Comparison of ENCODE assay signal across 28 cellular contexts in genomic region chr5:112353678-112354077, GRCh38.
"Had no signal": no experiment of that assay in that cellular context is flagged by ENCODE, and none has a peak within 500 bp of the region (broad histone marks: within the 10 kb centered on the region; RNA-seq: fewer than 3 reads in every experiment).

No MANE protein-coding gene starts in this region.

- H3K36me3 Mint-ChIP-seq: activated naive CD8-positive, alpha-beta T cell had no signal

- H3K36me3 ChIP-seq: adrenal gland, esophagus muscularis mucosa, gastrocnemius medialis had no signal

- FAIRE-seq: colon had no signal

- H3K9me3 Mint-ChIP-seq: activated CD8-positive, alpha-beta T cell treated with anti-CD3 and anti-CD28 coated beads for 36 hours; activated naive CD8-positive, alpha-beta T cell treated with anti-CD3 and anti-CD28 coated beads, Interleukin-2, amount 50 U/mL, for 24 hours; activated T-cell treated with anti-CD3 and anti-CD28 coated beads, Interleukin-2, amount 50 U/mL, for 4 hours; activated T-helper 17 cell treated with anti-CD3 and anti-CD28 coated beads, Interleukin-2, amount 50 U/mL, for 72 hours had no signal

- H3K9me3 ChIP-seq: adrenal gland, body of pancreas, esophagus muscularis mucosa, gastrocnemius medialis had no signal

- H3K4me3 Mint-ChIP-seq: activated CD8-positive, alpha-beta T cell treated with anti-CD3 and anti-CD28 coated beads for 36 hours; activated naive CD8-positive, alpha-beta T cell; activated naive CD8-positive, alpha-beta T cell treated with anti-CD3 and anti-CD28 coated beads, Interleukin-2, amount 50 U/mL, for 24 hours; activated T-cell treated with anti-CD3 and anti-CD28 coated beads, Interleukin-2, amount 50 U/mL, for 4 hours; activated T-helper 17 cell treated with anti-CD3 and anti-CD28 coated beads, Interleukin-2, amount 50 U/mL, for 72 hours; effector memory CD8-positive, alpha-beta T cell had no signal

- H3K4me1 ChIP-seq: body of pancreas, foreskin keratinocyte, gastrocnemius medialis had no signal

- H3K27ac Mint-ChIP-seq: activated CD8-positive, alpha-beta T cell treated with anti-CD3 and anti-CD28 coated beads for 36 hours; activated naive CD8-positive, alpha-beta T cell; activated naive CD8-positive, alpha-beta T cell treated with anti-CD3 and anti-CD28 coated beads, Interleukin-2, amount 50 U/mL, for 24 hours; activated T-helper 17 cell treated with anti-CD3 and anti-CD28 coated beads, Interleukin-2, amount 50 U/mL, for 72 hours; effector memory CD8-positive, alpha-beta T cell had no signal

- H3K27ac ChIP-seq: adrenal gland, body of pancreas, esophagus muscularis mucosa, foreskin keratinocyte, gastrocnemius medialis had no signal

- H3K4me1 Mint-ChIP-seq: activated naive CD8-positive, alpha-beta T cell treated with anti-CD3 and anti-CD28 coated beads, Interleukin-2, amount 50 U/mL, for 24 hours; activated T-helper 17 cell treated with anti-CD3 and anti-CD28 coated beads, Interleukin-2, amount 50 U/mL, for 72 hours had no signal

- H3K4me3 ChIP-seq: adrenal gland, body of pancreas, esophagus muscularis mucosa, gastrocnemius medialis had no signal

- H3K27me3 ChIP-seq: adrenal gland, body of pancreas, esophagus muscularis mucosa, foreskin keratinocyte, gastrocnemius medialis had no signal

- DNase-seq: activated CD4-positive, alpha-beta T cell treated with anti-CD3 and anti-CD28 coated beads for 1 hour; activated CD4-positive, alpha-beta T cell treated with anti-CD3 and anti-CD28 coated beads for 4 hours; activated CD4-positive, alpha-beta T cell treated with anti-CD3 and anti-CD28 coated beads, Interleukin-2, amount 50 U/mL, for 1 hour; activated CD4-positive, alpha-beta T cell treated with anti-CD3 and anti-CD28 coated beads, Interleukin-2, amount 50 U/mL, for 48 hours; activated CD8-positive, alpha-beta memory T cell treated with anti-CD3 and anti-CD28 coated beads for 24 hours; activated CD8-positive, alpha-beta T cell treated with anti-CD3 and anti-CD28 coated beads for 36 hours; activated effector memory CD4-positive, alpha-beta T cell treated with Interleukin-2 at 50 U/mL for 16 hours; activated gamma-delta T cell treated with Interleukin-2 at 50 U/mL for 16 hours; activated naive CD4-positive, alpha-beta T cell treated with anti-CD3 and anti-CD28 coated beads, Interleukin-2, amount 50 U/mL, for 16 hours; activated naive CD4-positive, alpha-beta T cell treated with Interleukin-2 at 50 U/mL for 16 hours; activated naive CD8-positive, alpha-beta T cell treated with anti-CD3 and anti-CD28 coated beads, Interleukin-2, amount 50 U/mL, for 24 hours; activated T-cell treated with anti-CD3 and anti-CD28 coated beads, Interleukin-2, amount 50 U/mL, for 4 hours; adrenal gland; amygdala; aorta; body of pancreas; caudate nucleus; cortex of kidney; effector CD4-positive, alpha-beta T cell; effector memory CD8-positive, alpha-beta T cell; erythroblast; foreskin keratinocyte; gastrocnemius medialis; T-helper 2 cell had no signal

- ATAC-seq: activated CD8-positive, alpha-beta T cell treated with anti-CD3 and anti-CD28 coated beads for 36 hours; activated naive CD8-positive, alpha-beta T cell treated with anti-CD3 and anti-CD28 coated beads, Interleukin-2, amount 50 U/mL, for 24 hours; activated T-cell treated with anti-CD3 and anti-CD28 coated beads, Interleukin-2, amount 50 U/mL, for 4 hours; activated T-helper 17 cell treated with anti-CD3 and anti-CD28 coated beads, Interleukin-2, amount 50 U/mL, for 72 hours; body of pancreas; effector memory CD8-positive, alpha-beta T cell; foreskin keratinocyte; gastrocnemius medialis had no signal
